ENCODE assay signal across 8 cellular contexts in genomic region chr13:86038490-86038889, GRCh38.
"Had no signal": no experiment of that assay in that cellular context is flagged by ENCODE, and none has a peak within 500 bp of the region (broad histone marks: within the 10 kb centered on the region; RNA-seq: fewer than 3 reads in every experiment).

No MANE protein-coding gene starts in this region.

- H3K4me3 ChIP-seq: GM12878 had no signal

- FAIRE-seq: G401.6, GM12878, GM12891, GM12892, GM18507, GM19239 had no signal

- DNase-seq: GDM1, GF-D8 had no signal

- ATAC-seq: GM12878 had no signal
